In genomic region chr16:2253293-2253692, GRCh38 we compare ENCODE assay signal across 1 cellular context.
TF ChIP-seq lines count a peak whose summit lies in the region.

No MANE protein-coding gene starts in this region.

TF ChIP-seq in H1, 55 proteins besides CTCF, POLR2A, EP300 and RAD21:
- TF ChIP-seq NANOG (IDR thresholded peaks at IDR 0.05; ENCODE audit: insufficient read depth, low read depth, low read length, poor library complexity, severe bottlenecking): no peak
- TF ChIP-seq POLR2AphosphoS5 (IDR thresholded peaks at IDR 0.05; ENCODE audit: low read depth, low read length): peak; percentile 23
- TF ChIP-seq TAF7 (optimal IDR thresholded peaks at IDR 0.05; ENCODE audit: borderline replicate concordance, low read depth, low read length): no peak
TF ChIP-seq in H1: peak in this region for 1.
